In genomic region chr4:145546556-145546955, GRCh38 we compare ENCODE assay signal across 17 cellular contexts.
DNase-seq lines count a peak whose midpoint lies in the region; ATAC-seq and TF ChIP-seq lines count a peak whose summit lies in the region.
"Had no signal": no experiment of that assay in that cellular context is flagged by ENCODE, and none has a peak within 500 bp of the region (broad histone marks: within the 10 kb centered on the region; RNA-seq: fewer than 3 reads in every experiment).

No MANE protein-coding gene starts in this region.

- H3K36me3 ChIP-seq in heart right ventricle, result peaks cover 0 to 53% (median 7%) of the 10 kb centered on the region in 9 donors
- H3K36me3 ChIP-seq in adrenal gland (replicated peaks in 1 of 2), result no peaks in the 10 kb centered on the region

- H3K27ac ChIP-seq in heart right ventricle, result peak overlapping the region in 8 of 10 donors; percentile 9 to 63 (median 26)
- H3K27ac ChIP-seq in adrenal gland, result no peak overlapping the region
- H3K27ac ChIP-seq: psoas muscle had no signal

- CTCF ChIA-PET in MCF 10A (lab: Yijun Ruan, JAX), result interaction anchor here (0.6 to 2.1 kb wide), 6 partner anchors 10 to 364 kb away, joined by 3 to 15 read pairs (median 4); partner anchors contain the start of gene SMAD1

- DNase-seq in heart right ventricle (peak in 1 of 2 donors; percentile 9), Right ventricle myocardium inferior (ENCODE audit: missing footprints) (no peak), MCF 10A (ENCODE audit: unreplicated experiment) (peak; percentile 41), lung microvascular endothelial cell (ENCODE audit: low read depth in 2 of 2) (peak; percentile 18 to 64), adrenal gland (no peak)
- DNase-seq: activated CD4-positive, alpha-beta T cell treated with anti-CD3 and anti-CD28 coated beads, Interleukin-2, amount 50 U/mL, for 48 hours; activated T-cell treated with anti-CD3 and anti-CD28 coated beads, Interleukin-2, amount 50 U/mL, for 72 hours; amygdala; islet precursor cell; NCI-H2081; NCI-H774; psoas muscle; SHP77 treated with DMSO at 0.1 percent for 48 hours; stimulated activated CD4-positive, alpha-beta T cell treated with anti-CD3 and anti-CD28 coated beads, Interleukin-4, amount 100 ng/mL, for 24 hours had no signal

- H3K9me3 Mint-ChIP-seq in MCF 10A (ENCODE audit: unreplicated experiment), result no peaks in the 10 kb centered on the region
- H3K9me3 Mint-ChIP-seq: activated T-cell treated with anti-CD3 and anti-CD28 coated beads, Interleukin-2, amount 50 U/mL, for 72 hours had no signal

- H3K9me3 ChIP-seq in heart right ventricle (no peaks in the 10 kb centered on the region), adrenal gland (replicated peaks in 1 of 3) (no peaks in the 10 kb centered on the region)
- H3K9me3 ChIP-seq: psoas muscle had no signal

- H3K27me3 Mint-ChIP-seq in MCF 10A (ENCODE audit: insufficient read depth, unreplicated experiment), result no peaks in the 10 kb centered on the region

- peak overlapping the region; percentile 87 for H3K27ac Mint-ChIP-seq in MCF 10A (ENCODE audit: low read depth, unreplicated experiment)

- intact Hi-C loops in heart right ventricle (cut with DNase I), result loop anchor here in 4 of 10 donors (5.0 kb wide), 3 partner anchors 44 to 64 kb away; partner anchors contain the start of gene SMAD1 (in 2 of the 4)
- intact Hi-C loops in Right ventricle myocardium inferior (cut with DNase I), result loop anchor here (5.0 kb wide), 1 partner anchor 64 kb away; the partner anchor contains the start of gene SMAD1
- intact Hi-C loops in MCF 10A (cut with micrococcal nuclease), result no loop called here
- intact Hi-C loops in adrenal gland (cut with DNase I), result no loop called here

- peaks cover 31% of the 10 kb centered on the region for H3K36me3 Mint-ChIP-seq in MCF 10A (ENCODE audit: insufficient read depth, unreplicated experiment)

- WGBS in heart right ventricle, 2 donors, result 56 to 67% methylated on average over 7 of the region's 7 CpGs
- WGBS in adrenal gland, 4 donors, result 89 to 97% (median 94%) methylated on average over 7 of the region's 7 CpGs

- H3K4me1 ChIP-seq in heart right ventricle (peaks cover 0 to 50% (median 21%) of the 10 kb centered on the region in 9 donors), adrenal gland (replicated peaks in 1 of 2) (peaks cover 8 to 23% of the 10 kb centered on the region in 2 donors)

- peaks cover 31% of the 10 kb centered on the region for H3K4me1 Mint-ChIP-seq in MCF 10A (ENCODE audit: insufficient read depth, unreplicated experiment)

- TF ChIP-seq CTCF in heart right ventricle (IDR thresholded peaks at IDR 0.05), result no peak
- no peak for TF ChIP-seq CTCF in MCF 10A (IDR thresholded peaks at IDR 0.05; ENCODE audit: unreplicated experiment)
- no peak for TF ChIP-seq CTCF in adrenal gland (IDR thresholded peaks at IDR 0.05)

- peak overlapping the region; percentile 70 for H3K4me3 Mint-ChIP-seq in MCF 10A (ENCODE audit: unreplicated experiment)
- H3K4me3 Mint-ChIP-seq: activated T-cell treated with anti-CD3 and anti-CD28 coated beads, Interleukin-2, amount 50 U/mL, for 72 hours had no signal

- BruUV-seq in MCF 10A (replicated peaks; lab: Mats Ljungman, UMichigan), result no TSS peak

- H3K27me3 ChIP-seq in heart right ventricle (no peaks in the 10 kb centered on the region), adrenal gland (no peaks in the 10 kb centered on the region)

- POLR2A ChIA-PET in MCF 10A (lab: Yijun Ruan, JAX), result interaction anchor here (0.6 to 3.3 kb wide), 17 partner anchors 11 to 505 kb away, joined by 3 to 49 read pairs (median 5); partner anchors contain the start of genes ABCE1, ANAPC10, MMAA and SMAD1

- no peak overlapping the region for H3K4me3 ChIP-seq in heart right ventricle
- no peak overlapping the region for H3K4me3 ChIP-seq in adrenal gland
- H3K4me3 ChIP-seq: psoas muscle had no signal

- peak in 4 of 8 donors; percentile 35 to 67 (median 58) for ATAC-seq in heart right ventricle
- no peak for ATAC-seq in Right ventricle myocardium inferior
- ATAC-seq in GM18873 (IDR thresholded peaks at IDR 0.05; ENCODE audit: low FRiP score, unreplicated experiment), result no peak
- ATAC-seq in GM21825 (IDR thresholded peaks at IDR 0.05; ENCODE audit: unreplicated experiment), result no peak
- no peak for ATAC-seq in GM18870 (IDR thresholded peaks at IDR 0.05; ENCODE audit: unreplicated experiment)
- ATAC-seq: activated T-cell treated with anti-CD3 and anti-CD28 coated beads, Interleukin-2, amount 50 U/mL, for 72 hours had no signal

- no peak for TF ChIP-seq POLR2A in adrenal gland (IDR thresholded peaks at IDR 0.05)

Comparison
In these comparisons a context has a peak if more than half of its experiments do, and no peak if none do; other contexts are left out.
1. DNase-seq: peak in MCF 10A (single experiment) and lung microvascular endothelial cell (2 of 2); none in Right ventricle myocardium inferior (single experiment) and adrenal gland (0 of 7).
2. H3K27ac ChIP-seq: peak in heart right ventricle (8 of 10); none in adrenal gland (0 of 5).